Comparison of ENCODE assay signal across 9 cellular contexts in the genomic region with DNA sequence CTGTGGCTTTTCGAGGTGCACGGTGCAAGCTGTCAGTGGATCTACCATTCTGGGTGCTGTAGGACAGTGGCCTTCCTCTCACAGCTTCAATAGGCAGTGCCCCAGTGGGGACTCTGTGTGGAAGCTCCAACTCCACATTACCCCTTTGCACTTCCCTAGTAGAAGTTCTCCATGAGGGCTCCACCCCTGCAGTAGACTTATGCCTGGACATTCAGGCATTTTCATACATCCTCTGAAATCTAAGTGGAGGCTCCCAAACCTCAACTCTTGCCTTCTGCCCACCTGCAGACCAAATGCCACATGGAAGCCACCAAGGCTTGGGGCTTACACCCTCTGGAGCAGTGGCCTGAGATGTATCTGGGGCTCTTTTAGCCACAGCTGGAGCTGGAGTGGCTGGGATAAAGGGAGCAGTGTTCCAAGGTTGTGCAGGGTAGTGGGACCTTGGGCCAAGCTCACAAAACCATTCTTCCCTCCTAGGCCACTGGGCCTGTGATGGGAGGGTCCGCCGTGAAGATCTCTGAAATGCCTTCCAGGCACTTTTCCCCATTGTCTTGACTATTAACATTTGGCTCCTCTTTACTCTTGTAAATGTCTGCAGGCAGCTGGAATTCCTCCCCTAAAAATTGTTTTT.
"Had no signal": no experiment of that assay in that cellular context is flagged by ENCODE, and none has a peak within 500 bp of the region (broad histone marks: within the 10 kb centered on the region; RNA-seq: fewer than 3 reads in every experiment).

No MANE protein-coding gene starts in this region.

- DNase-seq: H9, HCEC 1CT, HFFc6, KG1 had no signal

- H3K4me2 ChIP-seq: GM23338 had no signal

- H3K4me3 ChIP-seq: GM23338 had no signal

- H3K4me1 Mint-ChIP-seq: GM23338, H9, IgD-negative memory B cell had no signal

- H3K27ac Mint-ChIP-seq: GM23338, H9, HFFc6, IgD-negative memory B cell had no signal

- H3K4me3 Mint-ChIP-seq: GM23338, H9, HFFc6 had no signal

- FAIRE-seq: H1, H54, HTR-8/SVneo had no signal

- H2AFZ ChIP-seq: GM23338 had no signal

- ATAC-seq: GM23338 had no signal
